Comparison of ENCODE assay signal across 8 cellular contexts in the genomic region with DNA sequence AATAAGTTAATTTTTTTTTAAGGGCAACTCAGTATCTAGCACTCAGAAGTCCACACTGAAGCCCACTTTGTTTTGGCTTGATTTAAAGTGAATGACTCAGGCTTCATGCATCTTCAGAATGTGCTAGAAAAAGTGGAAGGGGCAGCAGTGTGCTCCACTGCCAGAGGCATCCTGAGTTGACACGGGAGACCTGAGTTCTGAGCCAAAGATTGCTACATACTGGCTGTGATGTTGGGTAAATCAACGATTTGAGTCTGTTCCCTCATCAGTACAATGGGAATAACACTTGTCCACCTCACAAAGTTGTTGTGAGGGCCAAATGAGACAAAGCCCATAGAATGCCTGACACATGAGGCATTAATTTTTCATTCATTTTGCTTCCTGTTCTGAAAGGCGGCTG. TPM values are rescaled to one million over a fixed set of nuclear protein-coding genes. Genes with fewer than 3 reads are reported as not detected.
DNase-seq lines count a peak whose midpoint lies in the region; ATAC-seq, FAIRE-seq and TF ChIP-seq lines count a peak whose summit lies in the region.

No MANE protein-coding gene starts in this region.

- H3K4me2 ChIP-seq in hepatocyte: peak overlapping the region; percentile 42

- no peaks in the 10 kb centered on the region for H4K20me1 ChIP-seq in hepatocyte (ENCODE audit: insufficient read depth, poor library complexity, severe bottlenecking)

- H3K9me3 ChIP-seq in A673 (ENCODE audit: low read depth, low read length, poor library complexity, severe bottlenecking): no peaks in the 10 kb centered on the region
- no peaks in the 10 kb centered on the region for H3K9me3 ChIP-seq in adrenal gland (replicated peaks in 1 of 3)
- H3K9me3 ChIP-seq in hepatocyte (ENCODE audit: low read depth): no peaks in the 10 kb centered on the region

- H3K9me2 ChIP-seq in hepatocyte (replicated peaks; ENCODE audit: insufficient read depth): no peaks in the 10 kb centered on the region

- intact Hi-C loops in A673 (cut with micrococcal nuclease; ENCODE audit: unreplicated experiment) (no loop called here), adrenal gland (cut with DNase I) (no loop called here)

- peak overlapping the region; percentile 97 for H3K27ac Mint-ChIP-seq in stimulated activated effector memory CD8-positive, alpha-beta T cell treated with anti-CD3 and anti-CD28 coated beads, Interleukin-12 subunit alpha, Interleukin-12 subunit beta, amount 100 ng/mL, for 72 hours

- CTCF ChIA-PET in A673 (lab: Charles Lee): interaction anchor here (2.7 kb wide), 1 partner anchor 247 kb away, joined by 9 read pairs; no protein-coding TSS in a partner anchor

- peak overlapping the region; percentile 41 for H3K4me3 Mint-ChIP-seq in stimulated activated effector memory CD8-positive, alpha-beta T cell treated with anti-CD3 and anti-CD28 coated beads, Interleukin-12 subunit alpha, Interleukin-12 subunit beta, amount 100 ng/mL, for 72 hours

- ATAC-seq in stimulated activated effector memory CD8-positive, alpha-beta T cell treated with anti-CD3 and anti-CD28 coated beads, Interleukin-12 subunit alpha, Interleukin-12 subunit beta, amount 100 ng/mL, for 72 hours: no peak
- no peak for ATAC-seq in HG03571 (IDR thresholded peaks at IDR 0.05; ENCODE audit: unreplicated experiment)

- DNase-seq in A673 (ENCODE audit: low spot score) (peak; percentile 35), HTR-8/SVneo (ENCODE audit: insufficient read length, low spot score) (peak; percentile 80), adrenal gland (peak in 6 of 7 donors; percentile 47 to 88 (median 76)), hepatocyte (ENCODE audit: low spot score) (peak; percentile 62), activated gamma-delta T cell (lab: John Stamatoyannopoulos, UW) (no peak)
- no peak for DNase-seq in stimulated activated effector memory CD8-positive, alpha-beta T cell treated with anti-CD3 and anti-CD28 coated beads, Interleukin-12 subunit alpha, Interleukin-12 subunit beta, amount 100 ng/mL, for 72 hours (ENCODE audit: low spot score in 2 of 2)
- DNase-seq in stimulated activated CD8-positive, alpha-beta memory T cell treated with anti-CD3 and anti-CD28 coated beads, Interleukin-4, amount 100 ng/mL, for 48 hours: no peak

- H2AFZ ChIP-seq in hepatocyte: no peak overlapping the region

- peaks cover 68% of the 10 kb centered on the region for H3K36me3 Mint-ChIP-seq in stimulated activated effector memory CD8-positive, alpha-beta T cell treated with anti-CD3 and anti-CD28 coated beads, Interleukin-12 subunit alpha, Interleukin-12 subunit beta, amount 100 ng/mL, for 72 hours

- TF ChIP-seq CTCF in A673 (conservative IDR thresholded peaks at IDR 0.05; ENCODE audit: low read depth, low read length): no peak
- TF ChIP-seq CTCF in adrenal gland (IDR thresholded peaks at IDR 0.05): no peak
- no peak for TF ChIP-seq CTCF in hepatocyte (IDR thresholded peaks at IDR 0.05; ENCODE audit: poor library complexity)

- no peaks in the 10 kb centered on the region for H3K9me3 Mint-ChIP-seq in stimulated activated effector memory CD8-positive, alpha-beta T cell treated with anti-CD3 and anti-CD28 coated beads, Interleukin-12 subunit alpha, Interleukin-12 subunit beta, amount 100 ng/mL, for 72 hours

- no peaks in the 10 kb centered on the region for H3K79me2 ChIP-seq in hepatocyte

- POLR2A ChIA-PET in A673 (lab: Charles Lee; ENCODE audit: low non-redundant PET): no interaction called here

- no peak overlapping the region for H3K4me3 ChIP-seq in A673 (ENCODE audit: low read depth, low read length, poor library complexity, severe bottlenecking)
- H3K4me3 ChIP-seq in adrenal gland: no peak overlapping the region
- H3K4me3 ChIP-seq in hepatocyte: no peak overlapping the region

- peaks cover 64% of the 10 kb centered on the region for H3K4me1 Mint-ChIP-seq in stimulated activated effector memory CD8-positive, alpha-beta T cell treated with anti-CD3 and anti-CD28 coated beads, Interleukin-12 subunit alpha, Interleukin-12 subunit beta, amount 100 ng/mL, for 72 hours

- peaks cover 27% of the 10 kb centered on the region for H3K4me1 ChIP-seq in A673 (ENCODE audit: insufficient read depth, low read length, poor library complexity, severe bottlenecking)
- peaks cover 30 to 42% of the 10 kb centered on the region in 2 donors for H3K4me1 ChIP-seq in adrenal gland (replicated peaks in 1 of 2)
- peaks cover 22% of the 10 kb centered on the region for H3K4me1 ChIP-seq in hepatocyte (ENCODE audit: insufficient read depth)

- peaks cover 28% of the 10 kb centered on the region for H3K36me3 ChIP-seq in A673 (ENCODE audit: insufficient read depth, low read length, poor library complexity, severe bottlenecking)
- peaks cover 0 to 60% of the 10 kb centered on the region in 2 donors for H3K36me3 ChIP-seq in adrenal gland (replicated peaks in 1 of 2)
- H3K36me3 ChIP-seq in hepatocyte (replicated peaks; ENCODE audit: insufficient read depth, low read depth): no peaks in the 10 kb centered on the region

- no TSS peak for BruUV-seq in A673 (replicated peaks; lab: Mats Ljungman, UMichigan)

- WGBS in adrenal gland, 4 donors: 13 to 24% (median 19%) methylated on average over 3 of the region's 3 CpGs
- WGBS in hepatocyte (ENCODE audit: low lambda C conversion rate, missing lambda C conversion rate): 42% methylated on average over 3 of the region's 3 CpGs

- peak; percentile 93 for FAIRE-seq in HTR-8/SVneo (lab: Jason Lieb, UNC)

- no peaks in the 10 kb centered on the region for H3K27me3 ChIP-seq in A673 (replicated peaks; ENCODE audit: insufficient read depth, low read depth, low read length, poor library complexity)
- H3K27me3 ChIP-seq in adrenal gland: no peaks in the 10 kb centered on the region
- H3K27me3 ChIP-seq in hepatocyte: no peaks in the 10 kb centered on the region

- H3K27ac ChIP-seq in A673 (ENCODE audit: low read depth, low read length, poor library complexity, severe bottlenecking) (peak overlapping the region; percentile 72), adrenal gland (peak overlapping the region; percentile 1 to 91 (median 85)), hepatocyte (peak overlapping the region; percentile 95)

- no peak for TF ChIP-seq POLR2A in adrenal gland (IDR thresholded peaks at IDR 0.05)

RNA-seq across cellular contexts. Expression of gene TMEM43, which starts 19.0 kb away (rescaled TPM):
- total RNA-seq in A673 (2021) (50.8 and 55.6 TPM in 2 replicates), adrenal gland (10 to 100 TPM; 52.4 to 79.1 (median 59.1) TPM), hepatocyte (66.4 and 73.1 TPM in 2 replicates)
- polyA plus RNA-seq in adrenal gland (10 to 100 TPM; 40.0 to 50.4 (median 41.5) TPM), hepatocyte (52.7 and 59.4 TPM in 2 replicates)

RNA-seq across cellular contexts. Expression of gene CHCHD4, which starts 19.2 kb away (rescaled TPM):
- 30.3 and 33.5 TPM in 2 replicates for total RNA-seq in A673 (2021)
- total RNA-seq in adrenal gland: 10 to 100 TPM; 10.2 to 25.2 (median 17.6) TPM
- 10 to 100 TPM; 10.1 to 39.0 (median 11.7) TPM for polyA plus RNA-seq in adrenal gland
- 14.6 and 15.2 TPM in 2 replicates for total RNA-seq in hepatocyte
- 21.8 and 22.8 TPM in 2 replicates for polyA plus RNA-seq in hepatocyte

RNA-seq across cellular contexts. Expression of gene XPC, which starts 34.6 kb away (rescaled TPM):
- total RNA-seq in A673 (2021) (57.2 and 58.2 TPM in 2 replicates), adrenal gland (10 to 100 TPM; 15.6 to 66.5 (median 34.7) TPM), hepatocyte (28.6 and 29.5 TPM in 2 replicates)
- polyA plus RNA-seq in adrenal gland (10 to 100 TPM; 20.4 to 30.7 (median 21.2) TPM), hepatocyte (27.3 and 27.4 TPM in 2 replicates)

RNA-seq across cellular contexts. Expression of gene LSM3, which starts 34.8 kb away (rescaled TPM):
- total RNA-seq in A673 (2021): 24.3 and 29.4 TPM in 2 replicates
- 10 to 100 TPM in 3 of 8 donors, 1 to 10 TPM in 5; 5.8 to 13.8 (median 9.5) TPM for total RNA-seq in adrenal gland
- polyA plus RNA-seq in adrenal gland: 10 to 100 TPM in 1 of 3 donors, 1 to 10 TPM in 2; 4.1 to 25.8 (median 6.1) TPM
- total RNA-seq in hepatocyte: 10.5 and 12.4 TPM in 2 replicates
- 22.1 and 26.4 TPM in 2 replicates for polyA plus RNA-seq in hepatocyte

Comparison
In these comparisons a context has a peak if more than half of its experiments do, and no peak if none do; other contexts are left out.
1. DNase-seq: peak in A673 (single experiment), HTR-8/SVneo (single experiment), adrenal gland (6 of 7) and hepatocyte (single experiment); none in stimulated activated effector memory CD8-positive, alpha-beta T cell treated with anti-CD3 and anti-CD28 coated beads, Interleukin-12 subunit alpha, Interleukin-12 subunit beta, amount 100 ng/mL, for 72 hours (0 of 2), activated gamma-delta T cell (single experiment) and stimulated activated CD8-positive, alpha-beta memory T cell treated with anti-CD3 and anti-CD28 coated beads, Interleukin-4, amount 100 ng/mL, for 48 hours (single experiment).
2. Peak in every context shown above with its lines, with median percentiles within 50 percentile points of each other: H3K27ac ChIP-seq.